1 cellular context compared by ENCODE assay signal in genomic region chr11:65126624-65127274, GRCh38.
TF ChIP-seq lines count a peak whose summit lies in the region.

No MANE protein-coding gene starts in this region.

TF ChIP-seq in IMR-90, 13 proteins besides CTCF, POLR2A, EP300 and RAD21 (continued from another document):
- TF ChIP-seq USF2 (IDR thresholded peaks at IDR 0.05; ENCODE audit: low read depth, low read length) (no peak), MAFK (IDR thresholded peaks at IDR 0.05; ENCODE audit: low read depth, low read length) (no peak)
